Comparison of ENCODE assay signal across 8 cellular contexts in genomic region chr1:65310078-65310587, GRCh38. TPM values are rescaled to one million over a fixed set of nuclear protein-coding genes. Genes with fewer than 3 reads are reported as not detected.
DNase-seq lines count a peak whose midpoint lies in the region; ATAC-seq and TF ChIP-seq lines count a peak whose summit lies in the region.

No MANE protein-coding gene starts in this region.

- H3K4me3 ChIP-seq in HEK293 (ENCODE audit: low read depth, low read length) (peak overlapping the region; percentile 49), esophagus muscularis mucosa (peak overlapping the region; percentile 41 to 57 (median 48))

- 4% methylated on average over 11 of the region's 12 CpGs for WGBS in esophagus muscularis mucosa

- no peak for TF ChIP-seq POLR2A in esophagus muscularis mucosa (IDR thresholded peaks at IDR 0.05; ENCODE audit: low read depth)

- TF ChIP-seq CTCF in HEK293 (tag by site-specific recombination; IDR thresholded peaks at IDR 0.05) (no peak), esophagus muscularis mucosa (IDR thresholded peaks at IDR 0.05) (no peak)

- DNase-seq in NCI-H69 (lab: John Stamatoyannopoulos, UW) (peak; percentile 88), esophagus muscularis mucosa (ENCODE audit: extremely low spot score) (peak; percentile 8), occipital lobe (lab: John Stamatoyannopoulos, UW) (peak; percentile 75)
- no peak for DNase-seq in activated CD4-positive, alpha-beta T cell treated with anti-CD3 and anti-CD28 coated beads, Interleukin-2, amount 50 U/mL, for 1 hour

- POLR2A ChIA-PET in HEK293 (lab: Yijun Ruan, JAX) = interaction anchor here (0.6 to 2.3 kb wide), 4 partner anchors 21 to 577 kb away, joined by 4 to 8 read pairs (median 6); no protein-coding TSS in a partner anchor

- H3K27ac ChIP-seq in HEK293 (ENCODE audit: extremely low read depth, low read depth, low read length) (no peak overlapping the region), esophagus muscularis mucosa (replicated peaks in 1 of 4) (no peak overlapping the region)

- intact Hi-C loops in esophagus muscularis mucosa (cut with DNase I) = no loop called here

- H3K9me3 ChIP-seq in HEK293 (ENCODE audit: control insufficient read depth, insufficient read depth, low read depth, low read length) (no peaks in the 10 kb centered on the region), esophagus muscularis mucosa (no peaks in the 10 kb centered on the region)

- H3K36me3 ChIP-seq in HEK293 (ENCODE audit: control insufficient read depth in 2 of 2, insufficient read depth in 1 of 2, low read length in 2 of 2) = no peaks in the 10 kb centered on the region
- no peaks in the 10 kb centered on the region for H3K36me3 ChIP-seq in esophagus muscularis mucosa

- peaks cover 0 to 62% (median 7%) of the 10 kb centered on the region in 4 donors for H3K27me3 ChIP-seq in esophagus muscularis mucosa

- CTCF ChIA-PET in HEK293 (lab: Yijun Ruan, JAX) = interaction anchor here (0.7 to 1.1 kb wide), 4 partner anchors 28 to 121 kb away, joined by 3 to 10 read pairs (median 3); no protein-coding TSS in a partner anchor

- ATAC-seq in HG03097 (IDR thresholded peaks at IDR 0.05; ENCODE audit: low FRiP score, unreplicated experiment) (no peak), HG02973 (IDR thresholded peaks at IDR 0.05; ENCODE audit: unreplicated experiment) (no peak), HG02678 (IDR thresholded peaks at IDR 0.05; ENCODE audit: unreplicated experiment) (no peak)

- TF ChIP-seq EP300 in esophagus muscularis mucosa (IDR thresholded peaks at IDR 0.05) = no peak

- peaks cover 6% of the 10 kb centered on the region; the same call in 1 of the 2 replicates for H3K4me1 ChIP-seq in HEK293 (ENCODE audit: control insufficient read depth, insufficient read depth, low read length)
- peaks cover 15 to 19% (median 17%) of the 10 kb centered on the region in 4 donors for H3K4me1 ChIP-seq in esophagus muscularis mucosa

TF ChIP-seq in HEK293, 187 proteins besides CTCF, POLR2A, EP300 and RAD21 (continues in another document):
- TF ChIP-seq GLIS2 (tag by site-specific recombination; IDR thresholded peaks at IDR 0.05) (no peak), SP3 (tag by site-specific recombination; IDR thresholded peaks at IDR 0.05) (peak; percentile 72), AEBP2 (tag by site-specific recombination; IDR thresholded peaks at IDR 0.05; ENCODE audit: borderline replicate concordance) (no peak), ZNF548 (tag by site-specific recombination; IDR thresholded peaks at IDR 0.05) (no peak), ZBTB10 (tag by site-specific recombination; IDR thresholded peaks at IDR 0.05) (no peak), ZNF391 (tag by site-specific recombination; IDR thresholded peaks at IDR 0.05; ENCODE audit: borderline replicate concordance, low read depth) (no peak), ZNF518A (tag by site-specific recombination; conservative IDR thresholded peaks at IDR 0.05; ENCODE audit: low read depth) (no peak), ZNF701 (tag by site-specific recombination; IDR thresholded peaks at IDR 0.05) (no peak), ZBTB17 (tag by site-specific recombination; IDR thresholded peaks at IDR 0.05) (0 out of 2 replicates have a peak, but pooled peaks have one; percentile 25), ZSCAN5A (tag by site-specific recombination; IDR thresholded peaks at IDR 0.05) (no peak), ZFP69B (tag by site-specific recombination; IDR thresholded peaks at IDR 0.05) (no peak), ZNF76 (tag by site-specific recombination; IDR thresholded peaks at IDR 0.05; ENCODE audit: borderline replicate concordance, low read depth) (no peak), ZNF580 (tag by site-specific recombination; IDR thresholded peaks at IDR 0.05) (no peak), SCRT2 (tag by site-specific recombination; IDR thresholded peaks at IDR 0.05) (no peak), EGR2 (tag by site-specific recombination; IDR thresholded peaks at IDR 0.05; ENCODE audit: low read depth) (no peak), ZNF555 (tag by site-specific recombination; conservative IDR thresholded peaks at IDR 0.05) (no peak), ZNF544 (tag by site-specific recombination; IDR thresholded peaks at IDR 0.05) (no peak), PRDM1 (tag by site-specific recombination; IDR thresholded peaks at IDR 0.05) (peak; percentile 70)

RNA-seq across cellular contexts. Expression of gene DNAJC6, which starts 0.8 kb away (rescaled TPM):
- total RNA-seq in esophagus muscularis mucosa (1 to 10 TPM; 3.7 to 8.3 (median 4.4) TPM), occipital lobe (104 TPM)

Comparison
In these comparisons a context has a peak if more than half of its experiments do, and no peak if none do; other contexts are left out.
1. RNA of gene DNAJC6, which starts 0.8 kb away (total RNA-seq): 104 TPM in occipital lobe (single experiment); 3.7 to 8.3 TPM in esophagus muscularis mucosa; every median in the first group is over 10 times any median in the second.